Comparison of ENCODE assay signal across 1 cellular context in the genomic region with DNA sequence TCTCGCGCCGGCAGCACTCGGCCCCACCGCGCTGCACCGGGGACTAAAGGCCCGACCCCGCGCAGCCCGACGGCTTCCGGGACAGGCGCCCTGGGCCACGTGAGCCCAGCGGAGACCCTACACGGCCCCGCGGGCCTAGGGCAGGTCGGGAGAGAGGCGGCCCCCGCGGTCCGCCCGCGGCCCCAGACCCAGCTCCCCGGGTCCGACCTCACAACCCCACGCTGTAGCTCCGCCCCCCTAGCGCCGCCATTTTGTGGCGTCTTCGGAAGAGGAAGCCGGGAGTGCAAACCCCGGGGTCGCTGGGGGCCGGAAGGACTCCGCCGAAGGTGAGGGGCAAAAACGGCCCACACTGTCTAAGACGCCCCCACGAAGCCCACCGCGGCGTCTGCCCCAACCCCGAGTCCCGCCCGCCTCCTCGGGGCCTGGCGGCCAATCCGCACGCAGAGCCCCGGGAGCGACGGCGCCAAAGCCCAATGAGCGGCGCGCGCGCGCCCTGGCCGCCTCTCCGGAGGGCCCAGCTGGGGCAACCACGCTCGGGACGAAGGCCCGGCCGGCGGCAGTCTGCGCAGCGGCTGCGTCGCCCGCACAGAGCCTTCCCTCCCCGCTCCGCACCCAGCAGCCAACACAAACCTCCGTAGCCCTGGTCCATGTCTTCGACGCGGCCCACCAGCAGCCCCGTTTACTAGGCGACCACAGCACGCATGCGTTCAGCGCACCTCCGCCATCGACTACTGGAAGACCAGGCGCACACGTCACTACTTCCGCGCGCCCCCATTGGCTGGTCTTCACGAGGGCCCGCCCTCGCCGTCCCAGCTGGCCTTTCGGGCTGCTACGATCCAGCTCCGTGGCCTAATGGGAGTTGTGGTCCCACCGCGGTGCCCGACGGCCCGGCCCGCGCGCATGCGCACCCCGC.
TF ChIP-seq lines count a peak whose summit lies in the region.

A gene (minus strand): TSS at position 705 of the 913 bp plus-strand sequence. CDS start 56 bp downstream, at position 649.

TF ChIP-seq in K562, 482 proteins besides CTCF, POLR2A, EP300 and RAD21 (continued from another document and continues in another):
- TF ChIP-seq ZBTB1 (CRISPR knock-in tag; IDR thresholded peaks at IDR 0.05; ENCODE audit: borderline replicate concordance, low read depth) (no peak; the same call in 1 of the 2 replicates), BACH1 (tag; IDR thresholded peaks at IDR 0.05) (no peak), GABPA (tag; conservative IDR thresholded peaks at IDR 0.05; ENCODE audit: low read depth) (peak; percentile 82), ESRRA (IDR thresholded peaks at IDR 0.05; ENCODE audit: borderline replicate concordance, low read depth) (no peak; the same call in 1 of the 2 replicates), TCFL5 (CRISPR knock-in tag; conservative IDR thresholded peaks at IDR 0.05) (no peak), POLR2H (tag; IDR thresholded peaks at IDR 0.05; ENCODE audit: low read depth) (peak; percentile 86), SUPT5H (IDR thresholded peaks at IDR 0.05) (peak; percentile 93), JUN (IDR thresholded peaks at IDR 0.05; ENCODE audit: borderline replicate concordance, low read depth, low read length) (peak; percentile 20; the same call in 1 of the 2 replicates), JUN (CRISPR knock-in tag; IDR thresholded peaks at IDR 0.05; ENCODE audit: borderline replicate concordance) (no peak), NR3C1 (CRISPR knock-in tag; IDR thresholded peaks at IDR 0.05) (0 out of 2 replicates have a peak, but pooled peaks have one; percentile 41), POLR2AphosphoS2 (IDR thresholded peaks at IDR 0.05; ENCODE audit: low read length) (peak; percentile 99), ZC3H11A (IDR thresholded peaks at IDR 0.05; ENCODE audit: low read depth, low read length) (0 out of 2 replicates have a peak, but pooled peaks have one; percentile 27), NONO (IDR thresholded peaks at IDR 0.05; ENCODE audit: low read depth in 2 of 2, low read length in 1 of 2) (peak; percentile 41 to 71; a peak in 2 of 4 replicates), FOXP1 (CRISPR knock-in tag; IDR thresholded peaks at IDR 0.05) (peak; percentile 56), OTX1 (CRISPR knock-in tag; IDR thresholded peaks at IDR 0.05) (peak; percentile 88; the same call in 1 of the 2 replicates), TARDBP (IDR thresholded peaks at IDR 0.05) (no peak; the same call in 1 of the 2 replicates), NCOA1 (IDR thresholded peaks at IDR 0.05; ENCODE audit: low read depth) (no peak), ZFPM2 (CRISPR knock-in tag; IDR thresholded peaks at IDR 0.05) (0 out of 2 replicates have a peak, but pooled peaks have one; percentile 36), GTF2F1 (IDR thresholded peaks at IDR 0.05; ENCODE audit: low read depth, low read length) (0 out of 2 replicates have a peak, but pooled peaks have one; percentile 36), NEUROD1 (IDR thresholded peaks at IDR 0.05; ENCODE audit: borderline replicate concordance, low read depth, low read length, partially characterized antibody) (peak; percentile 50), MAZ (CRISPR knock-in tag; conservative IDR thresholded peaks at IDR 0.05 in 1 of 2, IDR thresholded peaks at IDR 0.05 in 1 of 2) (peak in 1 of 2 experiments; percentile 55; a peak in 2 of 4 replicates), ATF1 (CRISPR knock-in tag; IDR thresholded peaks at IDR 0.05) (peak; percentile 47; the same call in 1 of the 2 replicates), ATF1 (tag; IDR thresholded peaks at IDR 0.05) (peak; percentile 96), BCL6 (CRISPR knock-in tag; IDR thresholded peaks at IDR 0.05) (no peak), SAFB2 (IDR thresholded peaks at IDR 0.05; ENCODE audit: borderline replicate concordance, low read depth, low read length, severe bottlenecking) (no peak), MCM2 (IDR thresholded peaks at IDR 0.05; ENCODE audit: low read depth) (no peak), ZNF551 (CRISPR knock-in tag; IDR thresholded peaks at IDR 0.05) (no peak), CAMTA2 (CRISPR knock-in tag; conservative IDR thresholded peaks at IDR 0.05) (peak; percentile 92), THRAP3 (IDR thresholded peaks at IDR 0.05; ENCODE audit: borderline replicate concordance) (no peak), NR2C2 (CRISPR knock-in tag; IDR thresholded peaks at IDR 0.05) (peak; percentile 53; the same call in 1 of the 2 replicates), NR2C2 (tag; IDR thresholded peaks at IDR 0.05) (peak; percentile 86), ZNF75A (CRISPR knock-in tag; IDR thresholded peaks at IDR 0.05) (no peak), FOS (IDR thresholded peaks at IDR 0.05; ENCODE audit: extremely low read depth, insufficient read length) (peak; percentile 88), ETV1 (tag; conservative IDR thresholded peaks at IDR 0.05; ENCODE audit: low read depth) (0 out of 2 replicates have a peak, but pooled peaks have one; percentile 6), SPI1 (IDR thresholded peaks at IDR 0.05; ENCODE audit: borderline replicate concordance, low read depth, low read length) (peak; percentile 45; the same call in 1 of the 2 replicates), RFX7 (CRISPR knock-in tag; IDR thresholded peaks at IDR 0.05) (no peak), POLR2B (IDR thresholded peaks at IDR 0.05; ENCODE audit: low read depth, partially characterized antibody) (peak; percentile 88), BRD4 (IDR thresholded peaks at IDR 0.05) (0 out of 2 replicates have a peak, but pooled peaks have one; percentile 5), EGR1 (conservative IDR thresholded peaks at IDR 0.05) (peak; percentile 27; the same call in 1 of the 2 replicates), RBM25 (IDR thresholded peaks at IDR 0.05; ENCODE audit: low read depth, low read length, severe bottlenecking) (peak; percentile 100), FOSL1 (tag; conservative IDR thresholded peaks at IDR 0.05) (0 out of 2 replicates have a peak, but pooled peaks have one; percentile 19), EWSR1 (IDR thresholded peaks at IDR 0.05; ENCODE audit: borderline replicate concordance, low read depth, partially characterized antibody) (no peak), ZZZ3 (IDR thresholded peaks at IDR 0.05) (no peak), RUNX1 (IDR thresholded peaks at IDR 0.05; ENCODE audit: low read depth) (no peak; the same call in 1 of the 2 replicates), MTA1 (IDR thresholded peaks at IDR 0.05; ENCODE audit: borderline replicate concordance) (no peak), POLR3G (IDR thresholded peaks at IDR 0.05; ENCODE audit: extremely low read depth, insufficient read length, insufficient replicate concordance) (no peak), SP2 (IDR thresholded peaks at IDR 0.05; ENCODE audit: extremely low read depth, low read depth, low read length, poor library complexity, severe bottlenecking) (peak; percentile 88), HDAC3 (IDR thresholded peaks at IDR 0.05; ENCODE audit: borderline replicate concordance, partially characterized antibody) (no peak), ARNT (IDR thresholded peaks at IDR 0.05) (no peak), ASH1L (IDR thresholded peaks at IDR 0.05; ENCODE audit: borderline replicate concordance, low read depth, partially characterized antibody) (peak; percentile 89), MAFK (IDR thresholded peaks at IDR 0.05; ENCODE audit: low read length) (no peak), XRCC4 (IDR thresholded peaks at IDR 0.05; ENCODE audit: extremely low read depth, insufficient read depth, insufficient read length) (no peak), GTF2E2 (tag; IDR thresholded peaks at IDR 0.05) (no peak; the same call in 1 of the 2 replicates)
- TF ChIP-seq, protein P1, sequence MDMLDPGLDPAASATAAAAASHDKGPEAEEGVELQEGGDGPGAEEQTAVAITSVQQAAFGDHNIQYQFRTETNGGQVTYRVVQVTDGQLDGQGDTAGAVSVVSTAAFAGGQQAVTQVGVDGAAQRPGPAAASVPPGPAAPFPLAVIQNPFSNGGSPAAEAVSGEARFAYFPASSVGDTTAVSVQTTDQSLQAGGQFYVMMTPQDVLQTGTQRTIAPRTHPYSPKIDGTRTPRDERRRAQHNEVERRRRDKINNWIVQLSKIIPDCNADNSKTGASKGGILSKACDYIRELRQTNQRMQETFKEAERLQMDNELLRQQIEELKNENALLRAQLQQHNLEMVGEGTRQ (CRISPR knock-in tag; IDR thresholded peaks at IDR 0.05) = no peak
- TF ChIP-seq, protein P2, sequence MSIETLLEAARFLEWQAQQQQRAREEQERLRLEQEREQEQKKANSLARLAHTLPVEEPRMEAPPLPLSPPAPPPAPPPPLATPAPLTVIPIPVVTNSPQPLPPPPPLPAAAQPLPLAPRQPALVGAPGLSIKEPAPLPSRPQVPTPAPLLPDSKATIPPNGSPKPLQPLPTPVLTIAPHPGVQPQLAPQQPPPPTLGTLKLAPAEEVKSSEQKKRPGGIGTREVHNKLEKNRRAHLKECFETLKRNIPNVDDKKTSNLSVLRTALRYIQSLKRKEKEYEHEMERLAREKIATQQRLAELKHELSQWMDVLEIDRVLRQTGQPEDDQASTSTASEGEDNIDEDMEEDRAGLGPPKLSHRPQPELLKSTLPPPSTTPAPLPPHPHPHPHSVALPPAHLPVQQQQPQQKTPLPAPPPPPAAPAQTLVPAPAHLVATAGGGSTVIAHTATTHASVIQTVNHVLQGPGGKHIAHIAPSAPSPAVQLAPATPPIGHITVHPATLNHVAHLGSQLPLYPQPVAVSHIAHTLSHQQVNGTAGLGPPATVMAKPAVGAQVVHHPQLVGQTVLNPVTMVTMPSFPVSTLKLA (conservative IDR thresholded peaks at IDR 0.05) = peak; percentile 28 to 67; a peak in 3 of 4 replicates
- TF ChIP-seq, protein P3, sequence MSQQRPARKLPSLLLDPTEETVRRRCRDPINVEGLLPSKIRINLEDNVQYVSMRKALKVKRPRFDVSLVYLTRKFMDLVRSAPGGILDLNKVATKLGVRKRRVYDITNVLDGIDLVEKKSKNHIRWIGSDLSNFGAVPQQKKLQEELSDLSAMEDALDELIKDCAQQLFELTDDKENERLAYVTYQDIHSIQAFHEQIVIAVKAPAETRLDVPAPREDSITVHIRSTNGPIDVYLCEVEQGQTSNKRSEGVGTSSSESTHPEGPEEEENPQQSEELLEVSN (IDR thresholded peaks at IDR 0.05; ENCODE audit: borderline replicate concordance in 1 of 2, extremely low read depth in 1 of 2, insufficient read depth in 1 of 2, insufficient read length in 1 of 2, low read depth in 1 of 2, low read length in 1 of 2, poor library complexity in 1 of 2, severe bottlenecking in 1 of 2) = peak in 1 of 2 experiments; percentile 40
- TF ChIP-seq, protein P4, sequence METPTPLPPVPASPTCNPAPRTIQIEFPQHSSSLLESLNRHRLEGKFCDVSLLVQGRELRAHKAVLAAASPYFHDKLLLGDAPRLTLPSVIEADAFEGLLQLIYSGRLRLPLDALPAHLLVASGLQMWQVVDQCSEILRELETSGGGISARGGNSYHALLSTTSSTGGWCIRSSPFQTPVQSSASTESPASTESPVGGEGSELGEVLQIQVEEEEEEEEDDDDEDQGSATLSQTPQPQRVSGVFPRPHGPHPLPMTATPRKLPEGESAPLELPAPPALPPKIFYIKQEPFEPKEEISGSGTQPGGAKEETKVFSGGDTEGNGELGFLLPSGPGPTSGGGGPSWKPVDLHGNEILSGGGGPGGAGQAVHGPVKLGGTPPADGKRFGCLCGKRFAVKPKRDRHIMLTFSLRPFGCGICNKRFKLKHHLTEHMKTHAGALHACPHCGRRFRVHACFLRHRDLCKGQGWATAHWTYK (CRISPR knock-in tag; IDR thresholded peaks at IDR 0.05) = peak; percentile 81; the same call in 1 of the 2 replicates
- TF ChIP-seq, protein P5, sequence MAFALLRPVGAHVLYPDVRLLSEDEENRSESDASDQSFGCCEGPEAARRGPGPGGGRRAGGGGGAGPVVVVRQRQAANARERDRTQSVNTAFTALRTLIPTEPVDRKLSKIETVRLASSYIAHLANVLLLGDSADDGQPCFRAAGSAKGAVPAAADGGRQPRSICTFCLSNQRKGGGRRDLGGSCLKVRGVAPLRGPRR (CRISPR knock-in tag; IDR thresholded peaks at IDR 0.05) = no peak
- TF ChIP-seq, protein P6, sequence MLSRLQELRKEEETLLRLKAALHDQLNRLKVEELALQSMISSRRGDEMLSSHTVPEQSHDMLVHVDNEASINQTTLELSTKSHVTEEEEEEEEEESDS (CRISPR knock-in tag; IDR thresholded peaks at IDR 0.05) = no peak
- TF ChIP-seq, protein P7, sequence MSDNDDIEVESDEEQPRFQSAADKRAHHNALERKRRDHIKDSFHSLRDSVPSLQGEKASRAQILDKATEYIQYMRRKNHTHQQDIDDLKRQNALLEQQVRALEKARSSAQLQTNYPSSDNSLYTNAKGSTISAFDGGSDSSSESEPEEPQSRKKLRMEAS (CRISPR knock-in tag; IDR thresholded peaks at IDR 0.05) = peak; percentile 67
- TF ChIP-seq, protein P8, sequence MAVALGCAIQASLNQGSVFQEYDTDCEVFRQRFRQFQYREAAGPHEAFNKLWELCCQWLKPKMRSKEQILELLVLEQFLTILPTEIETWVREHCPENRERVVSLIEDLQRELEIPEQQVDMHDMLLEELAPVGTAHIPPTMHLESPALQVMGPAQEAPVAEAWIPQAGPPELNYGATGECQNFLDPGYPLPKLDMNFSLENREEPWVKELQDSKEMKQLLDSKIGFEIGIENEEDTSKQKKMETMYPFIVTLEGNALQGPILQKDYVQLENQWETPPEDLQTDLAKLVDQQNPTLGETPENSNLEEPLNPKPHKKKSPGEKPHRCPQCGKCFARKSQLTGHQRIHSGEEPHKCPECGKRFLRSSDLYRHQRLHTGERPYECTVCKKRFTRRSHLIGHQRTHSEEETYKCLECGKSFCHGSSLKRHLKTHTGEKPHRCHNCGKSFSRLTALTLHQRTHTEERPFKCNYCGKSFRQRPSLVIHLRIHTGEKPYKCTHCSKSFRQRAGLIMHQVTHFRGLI (CRISPR knock-in tag; IDR thresholded peaks at IDR 0.05) = no peak
- TF ChIP-seq, protein P9, sequence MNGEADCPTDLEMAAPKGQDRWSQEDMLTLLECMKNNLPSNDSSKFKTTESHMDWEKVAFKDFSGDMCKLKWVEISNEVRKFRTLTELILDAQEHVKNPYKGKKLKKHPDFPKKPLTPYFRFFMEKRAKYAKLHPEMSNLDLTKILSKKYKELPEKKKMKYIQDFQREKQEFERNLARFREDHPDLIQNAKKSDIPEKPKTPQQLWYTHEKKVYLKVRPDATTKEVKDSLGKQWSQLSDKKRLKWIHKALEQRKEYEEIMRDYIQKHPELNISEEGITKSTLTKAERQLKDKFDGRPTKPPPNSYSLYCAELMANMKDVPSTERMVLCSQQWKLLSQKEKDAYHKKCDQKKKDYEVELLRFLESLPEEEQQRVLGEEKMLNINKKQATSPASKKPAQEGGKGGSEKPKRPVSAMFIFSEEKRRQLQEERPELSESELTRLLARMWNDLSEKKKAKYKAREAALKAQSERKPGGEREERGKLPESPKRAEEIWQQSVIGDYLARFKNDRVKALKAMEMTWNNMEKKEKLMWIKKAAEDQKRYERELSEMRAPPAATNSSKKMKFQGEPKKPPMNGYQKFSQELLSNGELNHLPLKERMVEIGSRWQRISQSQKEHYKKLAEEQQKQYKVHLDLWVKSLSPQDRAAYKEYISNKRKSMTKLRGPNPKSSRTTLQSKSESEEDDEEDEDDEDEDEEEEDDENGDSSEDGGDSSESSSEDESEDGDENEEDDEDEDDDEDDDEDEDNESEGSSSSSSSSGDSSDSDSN (IDR thresholded peaks at IDR 0.05; ENCODE audit: borderline replicate concordance in 1 of 2, low read depth in 2 of 2, low read length in 2 of 2) = peak in 1 of 2 experiments; percentile 53; a peak in 1 of 4 replicates
